Comparison of ENCODE assay signal across 8 cellular contexts in the genomic region with DNA sequence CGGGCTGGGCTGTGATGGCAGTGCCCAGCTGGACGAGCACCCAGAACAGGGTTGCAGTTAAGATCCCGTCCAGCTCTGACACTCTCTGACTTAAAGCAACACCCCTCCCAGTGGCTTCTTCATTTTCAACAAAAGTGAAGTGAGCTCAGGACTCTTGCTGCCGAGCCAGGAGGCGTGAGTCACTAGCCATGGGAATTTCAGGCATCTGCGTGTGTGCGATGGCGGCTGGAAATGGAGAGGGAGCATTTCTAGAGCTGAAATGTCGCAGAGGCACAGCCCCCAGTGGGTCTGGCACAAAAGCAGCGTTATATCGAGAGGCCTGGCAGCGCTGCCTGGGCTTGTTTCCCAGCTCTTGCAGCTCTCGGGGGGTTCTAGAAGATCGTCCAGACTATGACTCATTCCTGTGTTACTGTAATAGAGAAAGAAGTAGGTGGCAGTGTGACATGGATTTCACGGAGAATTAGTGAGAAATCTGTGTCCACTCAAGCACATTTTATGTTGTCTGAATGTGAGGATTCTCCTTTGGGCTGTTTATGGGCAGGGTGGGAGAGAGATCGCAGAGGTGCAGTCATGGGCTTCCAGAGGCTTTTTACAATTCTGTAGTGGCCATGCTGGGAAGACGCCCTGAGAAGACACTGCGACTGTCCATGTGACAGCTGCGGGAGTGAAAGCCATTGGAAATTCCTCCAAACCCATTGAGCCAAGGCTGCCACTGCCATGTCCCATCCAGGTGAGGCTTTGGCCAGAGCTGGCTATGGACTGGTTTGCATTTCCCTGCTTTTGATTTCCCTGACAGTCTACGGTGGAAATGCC.
DNase-seq lines count a peak whose midpoint lies in the region; ATAC-seq and TF ChIP-seq lines count a peak whose summit lies in the region.

No MANE protein-coding gene starts in this region.

- H3K4me2 ChIP-seq in neuronal stem cell (ENCODE audit: insufficient read depth, low read length, poor library complexity, severe bottlenecking), result no peak overlapping the region

- H3K4me3 ChIP-seq in RWPE2 (ENCODE audit: severe bottlenecking) (no peak overlapping the region), fibroblast of pulmonary artery (replicated peaks; ENCODE audit: low read depth, low read length) (peak overlapping the region; percentile 1), neuronal stem cell (ENCODE audit: low read length in 2 of 2) (no peak overlapping the region), H7 (ENCODE audit: insufficient read depth, low read depth, low read length) (no peak overlapping the region)

- H3K27ac ChIP-seq in RWPE2 (ENCODE audit: poor library complexity, severe bottlenecking) (peak overlapping the region; percentile 62), neuronal stem cell (replicated peaks; ENCODE audit: low read length) (no peak overlapping the region)

- H3K14ac ChIP-seq in neuronal stem cell (ENCODE audit: low read length), result no peak overlapping the region

- H3K4ac ChIP-seq in neuronal stem cell (ENCODE audit: low read length), result no peak overlapping the region

- H3K27me3 ChIP-seq in RWPE2 (ENCODE audit: insufficient read depth, poor library complexity, severe bottlenecking) (no peaks in the 10 kb centered on the region), neuronal stem cell (ENCODE audit: control insufficient read depth in 3 of 3, insufficient read depth in 3 of 3, low read depth in 1 of 3, low read length in 3 of 3) (no peaks in the 10 kb centered on the region), H7 (ENCODE audit: control insufficient read depth, insufficient read depth, low read length) (no peaks in the 10 kb centered on the region; the same call in 1 of the 2 replicates)

- no peak overlapping the region for H2AK5ac ChIP-seq in neuronal stem cell (ENCODE audit: low read depth, low read length)

- no peak overlapping the region for H3K9ac ChIP-seq in neuronal stem cell (ENCODE audit: low read depth, low read length, poor library complexity)

- H2AFZ ChIP-seq in neuronal stem cell (ENCODE audit: low read length), result peak overlapping the region; percentile 74

- H3K4me1 ChIP-seq in RWPE2 (ENCODE audit: insufficient read depth, poor library complexity, severe bottlenecking) (peaks cover 35% of the 10 kb centered on the region), neuronal stem cell (ENCODE audit: control insufficient read depth in 2 of 2, insufficient read depth in 1 of 2, low read depth in 1 of 2, low read length in 2 of 2) (peaks cover 0 to under 1% of the 10 kb centered on the region in 2 donors)

- H2BK5ac ChIP-seq in neuronal stem cell (ENCODE audit: low read length), result no peak overlapping the region

- H3K23ac ChIP-seq in neuronal stem cell (ENCODE audit: low read depth, low read length, poor library complexity), result peak overlapping the region; percentile 70

- H3K79me1 ChIP-seq in neuronal stem cell (ENCODE audit: low read depth, low read length), result no peaks in the 10 kb centered on the region

- no peak overlapping the region for H2BK12ac ChIP-seq in neuronal stem cell (ENCODE audit: low read length)

- H2BK120ac ChIP-seq in neuronal stem cell (ENCODE audit: low read depth, low read length), result no peak overlapping the region

- no peak overlapping the region for H3K18ac ChIP-seq in neuronal stem cell (ENCODE audit: low read length)

- no peaks in the 10 kb centered on the region for H3K9me3 ChIP-seq in RWPE2 (ENCODE audit: severe bottlenecking)
- H3K9me3 ChIP-seq in neuronal stem cell (replicated peaks in 1 of 2; ENCODE audit: control insufficient read depth in 2 of 2, insufficient read depth in 1 of 2, low read depth in 1 of 2, low read length in 2 of 2), result no peaks in the 10 kb centered on the region

- DNase-seq in Ammon's horn (ENCODE audit: low spot score) (peak; percentile 71), RWPE2 (ENCODE audit: low spot score) (no peak), fibroblast of pulmonary artery (ENCODE audit: low read depth) (peak; percentile 97), neuronal stem cell (ENCODE audit: low spot score) (no peak), H7 (no peak)

- ATAC-seq in RWPE2 (ENCODE audit: low read depth) (peak; percentile 79), GM21786 (IDR thresholded peaks at IDR 0.05; ENCODE audit: unreplicated experiment) (no peak), GM18498 (IDR thresholded peaks at IDR 0.05; ENCODE audit: unreplicated experiment) (no peak), HG03565 (IDR thresholded peaks at IDR 0.05; ENCODE audit: unreplicated experiment) (no peak)

- no peak overlapping the region for H2BK15ac ChIP-seq in neuronal stem cell (ENCODE audit: low read length)

- H3K36me3 ChIP-seq in RWPE2 (ENCODE audit: low read depth) (no peaks in the 10 kb centered on the region), neuronal stem cell (replicated peaks in 1 of 2; ENCODE audit: control insufficient read depth in 2 of 2, insufficient read depth in 2 of 2, low read length in 2 of 2) (no peaks in the 10 kb centered on the region), H7 (replicated peaks; ENCODE audit: control insufficient read depth, insufficient read depth, low read length) (no peaks in the 10 kb centered on the region)

- H4K91ac ChIP-seq in neuronal stem cell (ENCODE audit: low read depth, low read length, poor library complexity), result no peak overlapping the region

- no CpG with 5 or more reads among the region's 20 CpGs for WGBS in neuronal stem cell (ENCODE audit: extremely low coverage in 2 of 2, insufficient read length in 2 of 2, insufficient replicate concordance in 1 of 2), 2 donors

- no peak overlapping the region for H4K8ac ChIP-seq in neuronal stem cell (ENCODE audit: low read depth, low read length)

- TF ChIP-seq CTCF in RWPE2 (IDR thresholded peaks at IDR 0.05; ENCODE audit: poor library complexity, severe bottlenecking) (no peak), fibroblast of pulmonary artery (IDR thresholded peaks at IDR 0.05; ENCODE audit: low read length, missing control alignments) (no peak)

Comparison
In these comparisons a context has a peak if more than half of its experiments do, and no peak if none do; other contexts are left out.
1. DNase-seq: peak in Ammon's horn (single experiment) and fibroblast of pulmonary artery (single experiment); none in RWPE2 (single experiment), neuronal stem cell (single experiment) and H7 (single experiment).